In genomic region chr1:94279048-94279447, GRCh38 we compare ENCODE assay signal across 21 cellular contexts.
"Had no signal": no experiment of that assay in that cellular context is flagged by ENCODE, and none has a peak within 500 bp of the region (broad histone marks: within the 10 kb centered on the region; RNA-seq: fewer than 3 reads in every experiment).

No MANE protein-coding gene starts in this region.

- H3K4me1 ChIP-seq: colonic mucosa, gastrocnemius medialis, pancreas, testis had no signal

- H3K36me3 Mint-ChIP-seq: mesothelial cell of epicardium; naive B cell; stimulated activated memory B cell treated with anti-CD40 and anti-IgM and Interleukin-4, amounts not matched to agents 10 μg/mL and 1 μg/mL and 100 μg/mL, for 72 hours had no signal

- H3K36me3 ChIP-seq: colonic mucosa, gastrocnemius medialis, heart right ventricle, pancreas, tibial nerve, upper lobe of right lung, vagina had no signal

- H3K27ac ChIP-seq: colonic mucosa, gastrocnemius medialis, heart right ventricle, pancreas, testis, upper lobe of right lung, vagina had no signal

- DNase-seq: colonic mucosa; dermis blood vessel endothelial cell; gastrocnemius medialis; heart right ventricle; hypothalamus; islet precursor cell; naive B cell; occipital lobe; pancreas; right cardiac atrium; stimulated activated CD4-positive, alpha-beta T cell treated with anti-CD3 and anti-CD28 coated beads, Interleukin-4, amount 100 ng/mL, for 24 hours; testis; upper lobe of right lung had no signal

- H3K4me3 Mint-ChIP-seq: mesothelial cell of epicardium; naive B cell; nephron; stimulated activated memory B cell treated with anti-CD40 and anti-IgM and Interleukin-4, amounts not matched to agents 10 μg/mL and 1 μg/mL and 100 μg/mL, for 72 hours; stimulated activated naive CD8-positive, alpha-beta T cell treated with anti-CD3 and anti-CD28 coated beads, Interleukin-15, Interleukin-2, amounts not matched to agents 100 ng/mL and 50 ng/mL, for 24 hours had no signal

- H3K9me3 Mint-ChIP-seq: nephron; stimulated activated memory B cell treated with anti-CD40 and anti-IgM and Interleukin-4, amounts not matched to agents 10 μg/mL and 1 μg/mL and 100 μg/mL, for 72 hours; stimulated activated naive CD8-positive, alpha-beta T cell treated with anti-CD3 and anti-CD28 coated beads, Interleukin-15, Interleukin-2, amounts not matched to agents 100 ng/mL and 50 ng/mL, for 24 hours had no signal

- H3K9me3 ChIP-seq: colonic mucosa, gastrocnemius medialis, heart right ventricle, pancreas, testis, tibial nerve, upper lobe of right lung, vagina had no signal

- H3K27me3 Mint-ChIP-seq: progenitor cell of endocrine pancreas had no signal

- H3K4me1 Mint-ChIP-seq: naive B cell; stimulated activated memory B cell treated with anti-CD40 and anti-IgM and Interleukin-4, amounts not matched to agents 10 μg/mL and 1 μg/mL and 100 μg/mL, for 72 hours had no signal

- H3K27ac Mint-ChIP-seq: mesothelial cell of epicardium; naive B cell; progenitor cell of endocrine pancreas; stimulated activated memory B cell treated with anti-CD40 and anti-IgM and Interleukin-4, amounts not matched to agents 10 μg/mL and 1 μg/mL and 100 μg/mL, for 72 hours; stimulated activated naive CD8-positive, alpha-beta T cell treated with anti-CD3 and anti-CD28 coated beads, Interleukin-15, Interleukin-2, amounts not matched to agents 100 ng/mL and 50 ng/mL, for 24 hours had no signal

- H3K4me3 ChIP-seq: colonic mucosa, gastrocnemius medialis, heart right ventricle, pancreas, testis, tibial nerve, upper lobe of right lung, vagina had no signal

- H3K27me3 ChIP-seq: colonic mucosa, gastrocnemius medialis, heart right ventricle, pancreas, testis, tibial nerve, upper lobe of right lung, vagina had no signal

- ATAC-seq: gastrocnemius medialis; heart right ventricle; left lobe of liver; pancreas; right cardiac atrium; stimulated activated memory B cell treated with anti-CD40 and anti-IgM and Interleukin-4, amounts not matched to agents 10 μg/mL and 1 μg/mL and 100 μg/mL, for 72 hours; upper lobe of right lung had no signal
